In genomic region chr2:241522477-241522876, GRCh38 we compare ENCODE assay signal across 2 cellular contexts.
TF ChIP-seq lines count a peak whose summit lies in the region.

No MANE protein-coding gene starts in this region.

TF ChIP-seq in HepG2, 621 proteins besides CTCF, POLR2A, EP300 and RAD21:
- peak; percentile 95 for TF ChIP-seq MAFF (IDR thresholded peaks at IDR 0.05; ENCODE audit: low read depth, low read length)
- no peak for TF ChIP-seq HDAC6 (IDR thresholded peaks at IDR 0.05; ENCODE audit: low read depth, low read length)
- no peak for TF ChIP-seq MTA3 (CRISPR knock-in tag; IDR thresholded peaks at IDR 0.05)
- no peak for TF ChIP-seq ZNF367 (CRISPR knock-in tag; IDR thresholded peaks at IDR 0.05; ENCODE audit: borderline replicate concordance)
- peak; percentile 81 for TF ChIP-seq BCL6 (CRISPR knock-in tag; IDR thresholded peaks at IDR 0.05)
- no peak for TF ChIP-seq TAF15 (IDR thresholded peaks at IDR 0.05; ENCODE audit: low read depth, low read length, poor library complexity, severe bottlenecking)
- peak; percentile 95 for TF ChIP-seq MAFK (conservative IDR thresholded peaks at IDR 0.05 in 1 of 2, IDR thresholded peaks at IDR 0.05 in 1 of 2; ENCODE audit: low read length in 2 of 2)
- TF ChIP-seq HBP1 (CRISPR knock-in tag; IDR thresholded peaks at IDR 0.05; ENCODE audit: low read depth), result no peak
- no peak for TF ChIP-seq AKNA (CRISPR knock-in tag; IDR thresholded peaks at IDR 0.05; ENCODE audit: borderline replicate concordance)
- TF ChIP-seq ZHX2 (IDR thresholded peaks at IDR 0.05; ENCODE audit: low read depth), result no peak
- TF ChIP-seq ZHX2 (CRISPR knock-in tag; IDR thresholded peaks at IDR 0.05; ENCODE audit: borderline replicate concordance), result no peak
- peak; percentile 74 for TF ChIP-seq MAFG (CRISPR knock-in tag; IDR thresholded peaks at IDR 0.05)
- TF ChIP-seq NR3C1 (CRISPR knock-in tag; IDR thresholded peaks at IDR 0.05), result no peak
- no peak for TF ChIP-seq GABPA (IDR thresholded peaks at IDR 0.05; ENCODE audit: low read depth, low read length)
- no peak for TF ChIP-seq GABPA (CRISPR knock-in tag; IDR thresholded peaks at IDR 0.05; ENCODE audit: low read depth)

TF ChIP-seq in H1, 55 proteins besides CTCF, POLR2A, EP300 and RAD21:
- TF ChIP-seq SP2 (IDR thresholded peaks at IDR 0.05; ENCODE audit: low read length) (no peak), CHD1 (IDR thresholded peaks at IDR 0.05; ENCODE audit: low read depth, low read length) (no peak), POU5F1 (IDR thresholded peaks at IDR 0.05; ENCODE audit: low read depth, low read length) (no peak), RFX5 (IDR thresholded peaks at IDR 0.05; ENCODE audit: borderline replicate concordance, low read depth, low read length) (no peak), CEBPB (IDR thresholded peaks at IDR 0.05; ENCODE audit: low read depth, low read length) (no peak), MAFK (IDR thresholded peaks at IDR 0.05; ENCODE audit: low read depth, low read length) (peak; percentile 56; the same call in 1 of the 2 replicates), JUND (IDR thresholded peaks at IDR 0.05; ENCODE audit: low read length) (no peak), CHD2 (IDR thresholded peaks at IDR 0.05; ENCODE audit: low read length) (no peak), BACH1 (IDR thresholded peaks at IDR 0.05; ENCODE audit: low read length) (peak; percentile 85), RNF2 (IDR thresholded peaks at IDR 0.05; ENCODE audit: borderline replicate concordance, low read depth, low read length, missing control alignments, poor library complexity, severe bottlenecking) (no peak)
